Comparison of ENCODE assay signal across 17 cellular contexts in the genomic region with DNA sequence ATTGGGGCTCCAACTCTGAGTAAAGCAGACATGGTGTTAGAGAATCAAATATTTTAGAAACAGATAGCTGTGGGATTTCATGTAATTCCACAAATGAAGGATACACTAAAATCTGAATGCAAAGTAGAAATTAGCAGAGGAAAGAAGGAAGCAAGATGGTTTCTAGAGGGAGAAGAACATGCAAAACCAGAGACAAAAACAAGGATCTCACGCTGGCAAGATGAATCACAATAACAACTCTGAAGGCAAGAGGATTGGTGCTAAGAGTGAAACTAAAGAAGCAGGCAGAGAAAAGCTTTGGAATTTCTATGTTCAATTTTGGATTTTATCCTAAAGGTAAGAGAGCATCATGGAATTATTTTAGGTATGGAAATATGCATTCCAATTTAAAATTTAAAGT.
"Had no signal": no experiment of that assay in that cellular context is flagged by ENCODE, and none has a peak within 500 bp of the region (broad histone marks: within the 10 kb centered on the region; RNA-seq: fewer than 3 reads in every experiment).

No MANE protein-coding gene starts in this region.

- H3K27ac ChIP-seq: colonic mucosa, hepatocyte, testis, tibial nerve had no signal

- H3K79me2 ChIP-seq: hepatocyte had no signal

- H3K27me3 ChIP-seq: colonic mucosa, hepatocyte, testis, tibial nerve had no signal

- H3K4me2 ChIP-seq: hepatocyte had no signal

- H3K4me3 ChIP-seq: colonic mucosa, hepatocyte, lung, testis, tibial nerve had no signal

- H3K9me3 ChIP-seq: colonic mucosa, testis, tibial nerve had no signal

- H3K4me1 ChIP-seq: colonic mucosa, testis, tibial nerve had no signal

- H3K36me3 ChIP-seq: colonic mucosa, tibial nerve had no signal

- DNase-seq: colonic mucosa; dermis blood vessel endothelial cell; foreskin melanocyte; head of caudate nucleus; left colon; left ventricle myocardium superior; mesendoderm; naive thymus-derived CD4-positive, alpha-beta T cell; posterior cingulate gyrus; stimulated activated CD4-positive, alpha-beta T cell treated with anti-CD3 and anti-CD28 coated beads, Interleukin-2, amount 100 ng/mL, for 24 hours; stimulated activated CD4-positive, alpha-beta T cell treated with anti-CD3 and anti-CD28 coated beads, Interleukin-4, amount 100 ng/mL, for 4 hours; stimulated activated naive B cell treated with anti-CD40 and anti-IgM and Interleukin-4, amounts not matched to agents 10 μg/mL and 1 μg/mL and 100 μg/mL, for 72 hours; stimulated activated naive CD8-positive, alpha-beta T cell treated with anti-CD3 and anti-CD28 coated beads, Interleukin-15, amount 100 ng/mL, for 72 hours; testis had no signal

- H2AFZ ChIP-seq: hepatocyte had no signal
